Comparison of ENCODE assay signal across 16 cellular contexts in genomic region chr6:43901330-43902230, GRCh38.
DNase-seq lines count a peak whose midpoint lies in the region; ATAC-seq, FAIRE-seq and TF ChIP-seq lines count a peak whose summit lies in the region.
"Had no signal": no experiment of that assay in that cellular context is flagged by ENCODE, and none has a peak within 500 bp of the region (broad histone marks: within the 10 kb centered on the region; RNA-seq: fewer than 3 reads in every experiment).

No MANE protein-coding gene starts in this region.

- H3K79me2 ChIP-seq in GM12878 (ENCODE audit: control insufficient read depth, insufficient read depth, low read length), result no peaks in the 10 kb centered on the region

- intact Hi-C loops in GM12878 (cut with micrococcal nuclease; ENCODE audit: unreplicated experiment), result no loop called here
- intact Hi-C loops in uterus (cut with DNase I; ENCODE audit: low total_unique reads), result no loop called here

- no peak overlapping the region for H3K4me3 ChIP-seq in GM12878
- no peak overlapping the region for H3K4me3 ChIP-seq in mucosa of rectum (ENCODE audit: low read length in 2 of 2)
- H3K4me3 ChIP-seq in uterus, result no peak overlapping the region
- H3K4me3 ChIP-seq: lower lobe of right lung, thoracic aorta had no signal

- CTCF ChIA-PET in GM12878 (lab: Yijun Ruan, JAX), result interaction anchor here (1.0 to 1.7 kb wide), 6 partner anchors 23 to 177 kb away, joined by 3 to 6 read pairs (median 4); no protein-coding TSS in a partner anchor
- CTCF ChIA-PET in activated CD4-positive, alpha-beta T cell treated with anti-CD3 and anti-CD28 coated beads, Interleukin-2, amount 10 ng/mL, durations not matched to agents 7 days and 5 days (lab: Charles Lee), result interaction anchor here (1.0 to 1.5 kb wide), 3 partner anchors 89 to 178 kb away, joined by 3 to 4 read pairs (median 3); no protein-coding TSS in a partner anchor

- H3K4me2 ChIP-seq in GM12878 (ENCODE audit: control insufficient read depth, insufficient read depth), result no peak overlapping the region

- ATAC-seq in GM12878 (no peak), HG03097 (IDR thresholded peaks at IDR 0.05; ENCODE audit: low FRiP score, unreplicated experiment) (no peak), HG02763 (IDR thresholded peaks at IDR 0.05; ENCODE audit: unreplicated experiment) (no peak)
- ATAC-seq: lower lobe of right lung, natural killer cell had no signal

- H3K27ac ChIP-seq in GM12878 (ENCODE audit: control insufficient read depth, insufficient read depth) (no peak overlapping the region), mucosa of rectum (ENCODE audit: low read depth in 2 of 2, low read length in 2 of 2) (peak overlapping the region; percentile 32 to 45), uterus (peak overlapping the region; percentile 52 to 69)
- H3K27ac ChIP-seq: lower lobe of right lung, thoracic aorta had no signal

- H3K27me3 ChIP-seq in GM12878 (replicated peaks in 1 of 2; ENCODE audit: control insufficient read depth in 2 of 2, insufficient read depth in 2 of 2, low read length in 1 of 2) (no peaks in the 10 kb centered on the region; a peak in 1 of 4 replicates), mucosa of rectum (ENCODE audit: control insufficient read depth in 2 of 2, insufficient read depth in 2 of 2, low read length in 2 of 2) (no peaks in the 10 kb centered on the region), uterus (no peaks in the 10 kb centered on the region)

- peaks cover 1% of the 10 kb centered on the region for H3K27me3 Mint-ChIP-seq in activated CD4-positive, alpha-beta T cell treated with anti-CD3 and anti-CD28 coated beads, Interleukin-2, amount 10 ng/mL, durations not matched to agents 7 days and 5 days
- H3K27me3 Mint-ChIP-seq: activated naive CD8-positive, alpha-beta T cell treated with anti-CD3 and anti-CD28 coated beads for 36 hours had no signal

- TF ChIP-seq EP300 in GM12878 (IDR thresholded peaks at IDR 0.05; ENCODE audit: borderline replicate concordance in 1 of 2, control insufficient read depth in 1 of 2, low read depth in 2 of 2, low read length in 2 of 2), result no peak

- H3K27ac Mint-ChIP-seq in activated CD4-positive, alpha-beta T cell treated with anti-CD3 and anti-CD28 coated beads, Interleukin-2, amount 10 ng/mL, durations not matched to agents 7 days and 5 days, result no peak overlapping the region
- H3K27ac Mint-ChIP-seq: activated CD4-positive, alpha-beta T cell treated with anti-CD3 and anti-CD28 coated beads, Interleukin-2, amount 10 ng/mL, durations not matched to agents 24 days and 14 days; activated naive CD8-positive, alpha-beta T cell treated with anti-CD3 and anti-CD28 coated beads for 36 hours; natural killer cell had no signal

- H3K36me3 Mint-ChIP-seq in activated CD4-positive, alpha-beta T cell treated with anti-CD3 and anti-CD28 coated beads, Interleukin-2, amount 10 ng/mL, durations not matched to agents 7 days and 5 days (ENCODE audit: low read depth), result no peaks in the 10 kb centered on the region
- H3K36me3 Mint-ChIP-seq: activated naive CD8-positive, alpha-beta T cell treated with anti-CD3 and anti-CD28 coated beads for 36 hours; natural killer cell had no signal

- in situ Hi-C loops in GM12878 (cut with MboI), result no loop called here

- no TSS peak for BruUV-seq in GM12878 (replicated peaks; lab: Mats Ljungman, UMichigan)

- no peak overlapping the region for H3K9ac ChIP-seq in GM12878 (ENCODE audit: control insufficient read depth, insufficient read depth, low read length)
- no peak overlapping the region for H3K9ac ChIP-seq in mucosa of rectum (ENCODE audit: low read depth in 1 of 2, low read length in 2 of 2)

- 46% methylated on average over 11 of the region's 12 CpGs for whole genome bisulfite sequencing in GM12878 (ENCODE audit: insufficient coverage, insufficient replicate concordance, low lambda C conversion rate, missing lambda C conversion rate)

- SMC1A ChIA-PET in GM12878 (lab: Charles Lee; ENCODE audit: uncharacterized antibody, unreplicated experiment), result interaction anchor here (0.8 to 2.3 kb wide), 8 partner anchors 11 to 85 kb away, joined by 3 to 6 read pairs (median 4); no protein-coding TSS in a partner anchor

- TF ChIP-seq CTCF in GM12878 (IDR thresholded peaks at IDR 0.05 in 2 of 3, conservative IDR thresholded peaks at IDR 0.05 in 1 of 3; ENCODE audit: control insufficient read depth in 2 of 3, extremely low read depth in 1 of 3, insufficient read depth in 1 of 3, low read depth in 3 of 3, low read length in 3 of 3) (no peak), uterus (IDR thresholded peaks at IDR 0.05) (no peak)

- H3K4me3 Mint-ChIP-seq in activated CD4-positive, alpha-beta T cell treated with anti-CD3 and anti-CD28 coated beads, Interleukin-2, amount 10 ng/mL, durations not matched to agents 7 days and 5 days, result no peak overlapping the region
- H3K4me3 Mint-ChIP-seq: activated CD4-positive, alpha-beta T cell treated with anti-CD3 and anti-CD28 coated beads, Interleukin-2, amount 10 ng/mL, durations not matched to agents 24 days and 14 days; activated naive CD8-positive, alpha-beta T cell treated with anti-CD3 and anti-CD28 coated beads for 36 hours; natural killer cell had no signal

- RAD21 ChIA-PET in GM12878 (lab: Charles Lee; ENCODE audit: unreplicated experiment), result interaction anchor here (1.4 kb wide), 1 partner anchor 12 kb away, joined by 4 read pairs; no protein-coding TSS in a partner anchor

- no peaks in the 10 kb centered on the region for H3K9me3 ChIP-seq in GM12878 (replicated peaks; ENCODE audit: control insufficient read depth, insufficient read depth, low read length)
- no peaks in the 10 kb centered on the region for H3K9me3 ChIP-seq in mucosa of rectum (ENCODE audit: control insufficient read depth in 2 of 2, low read length in 2 of 2)
- no peaks in the 10 kb centered on the region for H3K9me3 ChIP-seq in uterus
- H3K9me3 ChIP-seq: lower lobe of right lung, thoracic aorta had no signal

- H3K9me3 Mint-ChIP-seq in activated CD4-positive, alpha-beta T cell treated with anti-CD3 and anti-CD28 coated beads, Interleukin-2, amount 10 ng/mL, durations not matched to agents 7 days and 5 days, result peaks cover 3% of the 10 kb centered on the region
- H3K9me3 Mint-ChIP-seq: activated CD4-positive, alpha-beta T cell treated with anti-CD3 and anti-CD28 coated beads, Interleukin-2, amount 10 ng/mL, durations not matched to agents 24 days and 14 days; natural killer cell had no signal

- FAIRE-seq in GM12878 (lab: Jason Lieb, UNC), result no peak
- FAIRE-seq: bronchial epithelial cell had no signal

- no peaks in the 10 kb centered on the region; the same call in 1 of the 2 replicates for H3K4me1 ChIP-seq in GM12878 (ENCODE audit: control insufficient read depth, insufficient read depth, low read length)
- H3K4me1 ChIP-seq in mucosa of rectum (ENCODE audit: control insufficient read depth in 2 of 2, insufficient read depth in 2 of 2, low read length in 2 of 2), result no peaks in the 10 kb centered on the region
- no peaks in the 10 kb centered on the region for H3K4me1 ChIP-seq in uterus
- H3K4me1 ChIP-seq: lower lobe of right lung had no signal

- no peak for TF ChIP-seq POLR2A in GM12878 (IDR thresholded peaks at IDR 0.05; ENCODE audit: low read depth, low read length)
- no peak for TF ChIP-seq POLR2A in uterus (IDR thresholded peaks at IDR 0.05)

- no peak for TF ChIP-seq RAD21 in GM12878 (IDR thresholded peaks at IDR 0.05; ENCODE audit: insufficient read depth, low read depth, low read length)

- no peaks in the 10 kb centered on the region for H3K4me1 Mint-ChIP-seq in activated CD4-positive, alpha-beta T cell treated with anti-CD3 and anti-CD28 coated beads, Interleukin-2, amount 10 ng/mL, durations not matched to agents 7 days and 5 days
- H3K4me1 Mint-ChIP-seq: activated CD4-positive, alpha-beta T cell treated with anti-CD3 and anti-CD28 coated beads, Interleukin-2, amount 10 ng/mL, durations not matched to agents 24 days and 14 days; activated naive CD8-positive, alpha-beta T cell treated with anti-CD3 and anti-CD28 coated beads for 36 hours; natural killer cell had no signal

- no peaks in the 10 kb centered on the region for H4K20me1 ChIP-seq in GM12878 (ENCODE audit: control insufficient read depth, insufficient read depth)

- no peaks in the 10 kb centered on the region for H3K36me3 ChIP-seq in GM12878 (ENCODE audit: control insufficient read depth in 2 of 2, insufficient read depth in 2 of 2, low read length in 1 of 2)
- H3K36me3 ChIP-seq in mucosa of rectum (ENCODE audit: control insufficient read depth in 2 of 2, insufficient read depth in 2 of 2, low read length in 2 of 2), result no peaks in the 10 kb centered on the region
- no peaks in the 10 kb centered on the region for H3K36me3 ChIP-seq in uterus
- H3K36me3 ChIP-seq: lower lobe of right lung, thoracic aorta had no signal

- DNase-seq in SKM-1 treated with dmso at 0.1 percent for 144 hours (lab: John Stamatoyannopoulos, UW; ENCODE audit: unreplicated experiment), result peak; percentile 25
- DNase-seq in SKM-1 (lab: John Stamatoyannopoulos, UW; ENCODE audit: unreplicated experiment), result no peak
- no peak for DNase-seq in GM12878 (ENCODE audit: low read depth, low spot score)
- DNase-seq in uterus, result peak in 1 of 2 donors; percentile 47
- no peak for DNase-seq in activated CD4-positive, alpha-beta T cell treated with anti-CD3 and anti-CD28 coated beads, Interleukin-2, amount 10 ng/mL, durations not matched to agents 7 days and 5 days
- DNase-seq: activated CD4-positive, alpha-beta T cell treated with anti-CD3 and anti-CD28 coated beads, Interleukin-2, amount 10 ng/mL, durations not matched to agents 24 days and 14 days; activated naive CD8-positive, alpha-beta T cell treated with anti-CD3 and anti-CD28 coated beads for 36 hours; activated T-cell treated with anti-CD3 and anti-CD28 coated beads, Interleukin-2, amount 50 U/mL, for 48 hours; lower lobe of right lung; natural killer cell; NCI-H748 treated with DMSO at 0.1 percent for 48 hours had no signal

- POLR2A ChIA-PET in GM12878 (lab: Charles Lee), result interaction anchor here (1.1 kb wide), 1 partner anchor 14 kb away, joined by 3 read pairs; no protein-coding TSS in a partner anchor
- POLR2A ChIA-PET in activated CD4-positive, alpha-beta T cell treated with anti-CD3 and anti-CD28 coated beads, Interleukin-2, amount 10 ng/mL, durations not matched to agents 7 days and 5 days (lab: Charles Lee), result no interaction called here

- H2AFZ ChIP-seq in GM12878 (ENCODE audit: control insufficient read depth, low read depth, low read length), result no peak overlapping the region

TF ChIP-seq in GM12878, 131 proteins besides CTCF, POLR2A, EP300 and RAD21 (continues in another document):
- TF ChIP-seq GABPA (IDR thresholded peaks at IDR 0.05; ENCODE audit: low read depth) (no peak), GATAD2B (conservative IDR thresholded peaks at IDR 0.05; ENCODE audit: low read depth) (no peak)
